ENCODE assay signal across 19 cellular contexts in genomic region chr11:69415411-69416122, GRCh38.
"Had no signal": no experiment of that assay in that cellular context is flagged by ENCODE, and none has a peak within 500 bp of the region (broad histone marks: within the 10 kb centered on the region; RNA-seq: fewer than 3 reads in every experiment).

No MANE protein-coding gene starts in this region.

- H3K9me3 ChIP-seq: gastroesophageal sphincter, left lung, psoas muscle, right lobe of liver, SJSA1, tibial nerve had no signal

- H3K4me1 Mint-ChIP-seq: memory B cell had no signal

- H3K4me3 ChIP-seq: gastroesophageal sphincter, left lung, psoas muscle, right lobe of liver, SJSA1, tibial nerve had no signal

- H3K4me1 ChIP-seq: psoas muscle, right lobe of liver had no signal

- H3K36me3 Mint-ChIP-seq: activated naive CD8-positive, alpha-beta T cell treated with anti-CD3 and anti-CD28 coated beads for 36 hours had no signal

- ATAC-seq: activated CD8-positive, alpha-beta T cell treated with anti-CD3 and anti-CD28 coated beads, Interleukin-2, amount 10 ng/mL, durations not matched to agents 7 days and 5 days; activated T-cell treated with anti-CD3 and anti-CD28 coated beads, Interleukin-2, amount 50 U/mL, for 72 hours; gastroesophageal sphincter; left lung; naive thymus-derived CD8-positive, alpha-beta T cell; psoas muscle had no signal

- H3K9me3 Mint-ChIP-seq: activated CD4-positive, alpha-beta T cell treated with anti-CD3 and anti-CD28 coated beads, Interleukin-2, amount 10 ng/mL, durations not matched to agents 24 days and 14 days; activated T-cell treated with anti-CD3 and anti-CD28 coated beads, Interleukin-2, amount 50 U/mL, for 72 hours had no signal

- DNase-seq: activated CD4-positive, alpha-beta T cell treated with anti-CD3 and anti-CD28 coated beads, Interleukin-2, amount 10 ng/mL, durations not matched to agents 24 days and 14 days; activated CD4-positive, CD25-positive, alpha-beta regulatory T cell; activated CD8-positive, alpha-beta memory T cell treated with anti-CD3 and anti-CD28 coated beads, Interleukin-2, amount 50 U/mL, for 4 hours; activated CD8-positive, alpha-beta T cell treated with anti-CD3 and anti-CD28 coated beads, Interleukin-2, amount 10 ng/mL, durations not matched to agents 7 days and 5 days; activated gamma-delta T cell; activated naive CD8-positive, alpha-beta T cell treated with anti-CD3 and anti-CD28 coated beads for 36 hours; activated T-cell treated with anti-CD3 and anti-CD28 coated beads, Interleukin-2, amount 50 U/mL, for 72 hours; brain microvascular endothelial cell; cerebellar nuclear complex; naive thymus-derived CD8-positive, alpha-beta T cell; psoas muscle; right lobe of liver; T-helper 2 cell had no signal

- H3K4me3 Mint-ChIP-seq: activated CD4-positive, alpha-beta T cell treated with anti-CD3 and anti-CD28 coated beads, Interleukin-2, amount 10 ng/mL, durations not matched to agents 24 days and 14 days; activated CD8-positive, alpha-beta T cell treated with anti-CD3 and anti-CD28 coated beads, Interleukin-2, amount 10 ng/mL, durations not matched to agents 7 days and 5 days; activated naive CD8-positive, alpha-beta T cell treated with anti-CD3 and anti-CD28 coated beads for 36 hours; activated T-cell treated with anti-CD3 and anti-CD28 coated beads, Interleukin-2, amount 50 U/mL, for 72 hours; memory B cell; naive thymus-derived CD8-positive, alpha-beta T cell had no signal

- H3K36me3 ChIP-seq: brain microvascular endothelial cell, gastroesophageal sphincter, left lung, right lobe of liver, SJSA1, tibial nerve had no signal

- H3K27me3 ChIP-seq: brain microvascular endothelial cell, gastroesophageal sphincter, left lung, right lobe of liver, SJSA1, tibial nerve had no signal

- H3K27ac Mint-ChIP-seq: activated CD4-positive, alpha-beta T cell treated with anti-CD3 and anti-CD28 coated beads, Interleukin-2, amount 10 ng/mL, durations not matched to agents 24 days and 14 days; activated CD8-positive, alpha-beta T cell treated with anti-CD3 and anti-CD28 coated beads, Interleukin-2, amount 10 ng/mL, durations not matched to agents 7 days and 5 days; activated naive CD8-positive, alpha-beta T cell treated with anti-CD3 and anti-CD28 coated beads for 36 hours; activated T-cell treated with anti-CD3 and anti-CD28 coated beads, Interleukin-2, amount 50 U/mL, for 72 hours; memory B cell; naive thymus-derived CD8-positive, alpha-beta T cell had no signal

- H3K27ac ChIP-seq: brain microvascular endothelial cell, epithelial cell of prostate, left lung, psoas muscle, right lobe of liver, SJSA1 had no signal
